In the genomic region with DNA sequence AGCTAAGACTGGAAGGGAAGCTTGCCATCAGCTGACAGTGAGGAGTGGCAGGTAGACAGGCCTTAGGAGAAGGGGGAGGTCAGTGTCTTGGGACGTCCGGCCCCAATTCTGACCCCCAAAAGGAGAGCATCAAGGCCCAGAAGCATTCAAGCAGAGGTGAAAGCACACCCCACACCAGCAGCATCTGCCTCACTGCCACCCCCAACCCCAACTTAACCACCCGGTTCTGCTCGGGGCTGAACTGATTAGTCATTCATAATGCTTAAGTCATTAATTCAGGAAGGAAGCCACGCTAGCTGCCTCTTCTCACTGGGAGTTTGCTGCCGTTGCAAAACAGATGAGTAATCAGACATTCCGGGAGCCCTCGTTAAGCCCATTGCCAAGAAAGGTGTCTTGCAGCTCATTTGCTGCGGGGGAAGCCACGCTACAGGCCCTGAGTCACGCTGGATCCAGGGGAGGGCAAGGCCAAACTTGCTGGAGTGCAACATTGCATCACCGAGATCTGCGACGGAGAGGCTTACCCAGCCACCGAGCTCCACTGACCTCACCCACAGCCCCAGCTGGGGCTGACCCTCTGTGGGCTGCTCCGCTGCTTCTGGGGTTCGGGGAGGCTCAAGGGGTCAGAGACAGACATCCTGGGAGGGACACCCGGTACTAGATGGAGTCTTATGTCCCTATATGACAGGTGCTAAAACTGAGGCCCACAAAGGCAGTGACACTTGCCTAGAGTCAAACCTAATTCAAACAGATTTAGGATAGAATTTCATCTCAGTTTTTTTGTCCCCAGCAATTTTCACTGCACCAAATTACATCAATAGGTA, we compare ENCODE assay signal across 1 cellular context.
TF ChIP-seq lines count a peak whose summit lies in the region.

No MANE protein-coding gene starts in this region.

TF ChIP-seq in A549, 52 proteins besides CTCF, POLR2A, EP300 and RAD21 (continued from another document):
- TF ChIP-seq, protein P1, sequence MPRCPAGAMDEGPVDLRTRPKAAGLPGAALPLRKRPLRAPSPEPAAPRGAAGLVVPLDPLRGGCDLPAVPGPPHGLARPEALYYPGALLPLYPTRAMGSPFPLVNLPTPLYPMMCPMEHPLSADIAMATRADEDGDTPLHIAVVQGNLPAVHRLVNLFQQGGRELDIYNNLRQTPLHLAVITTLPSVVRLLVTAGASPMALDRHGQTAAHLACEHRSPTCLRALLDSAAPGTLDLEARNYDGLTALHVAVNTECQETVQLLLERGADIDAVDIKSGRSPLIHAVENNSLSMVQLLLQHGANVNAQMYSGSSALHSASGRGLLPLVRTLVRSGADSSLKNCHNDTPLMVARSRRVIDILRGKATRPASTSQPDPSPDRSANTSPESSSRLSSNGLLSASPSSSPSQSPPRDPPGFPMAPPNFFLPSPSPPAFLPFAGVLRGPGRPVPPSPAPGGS (IDR thresholded peaks at IDR 0.05): 0 out of 3 replicates have a peak, but pooled peaks have one; percentile 43
- TF ChIP-seq, protein P2, sequence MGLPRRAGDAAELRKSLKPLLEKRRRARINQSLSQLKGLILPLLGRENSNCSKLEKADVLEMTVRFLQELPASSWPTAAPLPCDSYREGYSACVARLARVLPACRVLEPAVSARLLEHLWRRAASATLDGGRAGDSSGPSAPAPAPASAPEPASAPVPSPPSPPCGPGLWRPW (IDR thresholded peaks at IDR 0.05): peak; percentile 72
- TF ChIP-seq NFE2L2 (conservative IDR thresholded peaks at IDR 0.05; ENCODE audit: low read length): peak; percentile 25; the same call in 1 of the 2 replicates
TF ChIP-seq in A549: peak in this region for 11.
